23 cellular contexts compared by ENCODE assay signal in the genomic region with DNA sequence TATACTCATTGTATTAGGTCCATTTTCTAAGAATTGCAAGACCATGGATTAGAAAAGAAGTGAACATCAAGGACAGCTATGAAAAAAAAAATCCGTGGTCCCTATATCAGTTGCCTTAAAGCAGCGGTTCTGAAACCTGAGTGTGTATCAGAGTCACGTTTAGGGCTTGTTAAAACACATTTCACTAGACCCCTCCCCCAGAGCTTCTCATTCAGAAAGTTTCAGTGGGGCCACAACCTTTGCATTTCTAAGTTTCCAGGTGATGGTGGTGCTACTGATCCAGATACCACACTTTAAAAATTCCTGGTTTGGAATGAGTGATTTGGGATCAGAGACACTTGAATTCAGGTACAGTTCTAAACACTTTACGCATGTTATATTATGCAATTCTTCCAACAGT.
A peak's percentile ranks its signal among the peaks of the same experiment; 100 is the strongest.
DNase-seq lines count a peak whose midpoint lies in the region; ATAC-seq and TF ChIP-seq lines count a peak whose summit lies in the region.
"Had no signal": no experiment of that assay in that cellular context is flagged by ENCODE, and none has a peak within 500 bp of the region (broad histone marks: within the 10 kb centered on the region; RNA-seq: fewer than 3 reads in every experiment).

No MANE protein-coding gene starts in this region.

- no peaks in the 10 kb centered on the region for H3K36me3 ChIP-seq in breast epithelium
- H3K36me3 ChIP-seq: Peyer's patch, thoracic aorta had no signal

- H3K4me3 ChIP-seq in breast epithelium: no peak overlapping the region
- H3K4me3 ChIP-seq: GM23338, Peyer's patch, skin epidermis, thoracic aorta had no signal

- TF ChIP-seq POLR2A in GM18505 (IDR thresholded peaks at IDR 0.05; ENCODE audit: borderline replicate concordance, extremely low read depth, insufficient read depth, insufficient read length) (no peak), breast epithelium (IDR thresholded peaks at IDR 0.05) (no peak)

- ATAC-seq in GM18505 (IDR thresholded peaks at IDR 0.05; ENCODE audit: unreplicated experiment): peak; percentile 86
- peak; percentile 83 for ATAC-seq in GM21390 (IDR thresholded peaks at IDR 0.05; ENCODE audit: unreplicated experiment)
- peak; percentile 86 for ATAC-seq in HG02852 (IDR thresholded peaks at IDR 0.05; ENCODE audit: unreplicated experiment)
- ATAC-seq in HG03565 (IDR thresholded peaks at IDR 0.05; ENCODE audit: unreplicated experiment): peak; percentile 81
- ATAC-seq: GM23338 had no signal

- no peak for TF ChIP-seq CTCF in breast epithelium (IDR thresholded peaks at IDR 0.05)

- intact Hi-C loops in breast epithelium (cut with DNase I; ENCODE audit: low total_unique reads): no loop called here

- H3K27me3 ChIP-seq in breast epithelium: no peaks in the 10 kb centered on the region
- H3K27me3 ChIP-seq: Peyer's patch had no signal

- no peaks in the 10 kb centered on the region for H3K9me3 ChIP-seq in breast epithelium
- H3K9me3 ChIP-seq: Peyer's patch, thoracic aorta had no signal

- H3K27ac ChIP-seq in breast epithelium: no peak overlapping the region
- H3K27ac ChIP-seq: Peyer's patch, skin epidermis, thoracic aorta had no signal

- DNase-seq in foreskin melanocyte (no peak), breast epithelium (ENCODE audit: low spot score in 2 of 2) (no peak), pons (ENCODE audit: low spot score) (no peak)
- no peak for DNase-seq in stimulated activated CD4-positive, alpha-beta T cell treated with anti-CD3 and anti-CD28 coated beads, Interleukin-2, amount 100 ng/mL, for 48 hours
- DNase-seq: activated CD4-positive, alpha-beta T cell treated with anti-CD3 and anti-CD28 coated beads for 4 hours; activated naive CD4-positive, alpha-beta T cell treated with anti-CD3 and anti-CD28 coated beads for 36 hours; activated T-cell treated with anti-CD3 and anti-CD28 coated beads, Interleukin-2, amount 50 U/mL, for 48 hours; C1 segment of cervical spinal cord; Calu3; dermis blood vessel endothelial cell; head of caudate nucleus; mesendoderm; NCI-H1092 treated with DMSO at 0.1 percent for 48 hours; Peyer's patch; stimulated activated CD4-positive, alpha-beta T cell treated with anti-CD3 and anti-CD28 coated beads, Interleukin-2, amount 100 ng/mL, for 24 hours; stimulated activated naive CD4-positive, alpha-beta T cell had no signal

- H3K4me1 ChIP-seq in breast epithelium: no peaks in the 10 kb centered on the region
- H3K4me1 ChIP-seq: Peyer's patch had no signal
